Comparison of ENCODE assay signal across 8 cellular contexts in genomic region chr10:100020161-100020882, GRCh38. TPM values are rescaled to one million over a fixed set of nuclear protein-coding genes. Genes with fewer than 3 reads are reported as not detected.
DNase-seq lines count a peak whose midpoint lies in the region; ATAC-seq and TF ChIP-seq lines count a peak whose summit lies in the region.

No MANE protein-coding gene starts in this region.

- H3K79me1 ChIP-seq in neuronal stem cell (ENCODE audit: low read depth, low read length), result no peaks in the 10 kb centered on the region

- H3K4me3 ChIP-seq in neuronal stem cell (ENCODE audit: low read length in 2 of 2), result no peak overlapping the region
- H3K4me3 ChIP-seq in vagina, result no peak overlapping the region

- DNase-seq in NCI-H526 (lab: John Stamatoyannopoulos, UW) (peak; percentile 34 to 68), neuronal stem cell (ENCODE audit: low spot score) (no peak), vagina (ENCODE audit: extremely low spot score in 2 of 2) (no peak), MCF 10A (ENCODE audit: unreplicated experiment) (no peak)
- DNase-seq in CD4-positive, alpha-beta T cell, result no peak

- no TSS peak for BruUV-seq in MCF 10A (replicated peaks; lab: Mats Ljungman, UMichigan)

- POLR2A ChIA-PET in MCF 10A (lab: Yijun Ruan, JAX), result interaction anchor here (0.8 to 1.3 kb wide), 2 partner anchors 10 to 22 kb away, joined by 3 to 5 read pairs; partner anchors contain the start of gene DNMBP
- POLR2A ChIA-PET in CD4-positive, alpha-beta T cell (lab: Charles Lee), result no interaction called here

- no peak overlapping the region for H3K4ac ChIP-seq in neuronal stem cell (ENCODE audit: low read length)

- no peaks in the 10 kb centered on the region for H3K9me3 ChIP-seq in neuronal stem cell (replicated peaks in 1 of 2; ENCODE audit: control insufficient read depth in 2 of 2, insufficient read depth in 1 of 2, low read depth in 1 of 2, low read length in 2 of 2)
- H3K9me3 ChIP-seq in vagina, result no peaks in the 10 kb centered on the region
- no peaks in the 10 kb centered on the region for H3K9me3 ChIP-seq in CD4-positive, alpha-beta T cell (ENCODE audit: control insufficient read depth, low read length)

- no peak overlapping the region for H3K4me3 Mint-ChIP-seq in MCF 10A (ENCODE audit: unreplicated experiment)
- H3K4me3 Mint-ChIP-seq in CD4-positive, alpha-beta T cell, result no peak overlapping the region

- ATAC-seq in GM19023 (IDR thresholded peaks at IDR 0.05; ENCODE audit: unreplicated experiment) (peak; percentile 56), HG02943 (IDR thresholded peaks at IDR 0.05; ENCODE audit: low read depth, unreplicated experiment) (peak; percentile 78), GM18873 (IDR thresholded peaks at IDR 0.05; ENCODE audit: low FRiP score, unreplicated experiment) (no peak)
- ATAC-seq in CD4-positive, alpha-beta T cell (ENCODE audit: poor library complexity), result no peak

- no peaks in the 10 kb centered on the region for H3K9me3 Mint-ChIP-seq in MCF 10A (ENCODE audit: unreplicated experiment)
- H3K9me3 Mint-ChIP-seq in CD4-positive, alpha-beta T cell, result no peaks in the 10 kb centered on the region

- no peak overlapping the region for H2BK120ac ChIP-seq in neuronal stem cell (ENCODE audit: low read depth, low read length)

- no peaks in the 10 kb centered on the region for H3K4me1 Mint-ChIP-seq in MCF 10A (ENCODE audit: insufficient read depth, unreplicated experiment)
- no peaks in the 10 kb centered on the region for H3K4me1 Mint-ChIP-seq in CD4-positive, alpha-beta T cell (ENCODE audit: low read depth)

- H4K8ac ChIP-seq in neuronal stem cell (ENCODE audit: low read depth, low read length), result no peak overlapping the region

- peak overlapping the region; percentile 65 for H3K14ac ChIP-seq in neuronal stem cell (ENCODE audit: low read length)

- peak overlapping the region; percentile 22 for H3K18ac ChIP-seq in neuronal stem cell (ENCODE audit: low read length)

- H4K91ac ChIP-seq in neuronal stem cell (ENCODE audit: low read depth, low read length, poor library complexity), result no peak overlapping the region

- no peak for TF ChIP-seq POLR2A in vagina (IDR thresholded peaks at IDR 0.05)

- H3K27ac ChIP-seq in neuronal stem cell (replicated peaks; ENCODE audit: low read length) (no peak overlapping the region), vagina (no peak overlapping the region)
- no peak overlapping the region for H3K27ac ChIP-seq in CD4-positive, alpha-beta T cell (ENCODE audit: low read depth, low read length)

- H3K27ac Mint-ChIP-seq in MCF 10A (ENCODE audit: low read depth, unreplicated experiment), result no peak overlapping the region
- H3K27ac Mint-ChIP-seq in CD4-positive, alpha-beta T cell, result no peak overlapping the region

- WGBS in neuronal stem cell (ENCODE audit: extremely low coverage in 2 of 2, insufficient read length in 2 of 2, insufficient replicate concordance in 1 of 2), 2 donors, result no CpG with 5 or more reads among the region's 5 CpGs

- intact Hi-C loops in vagina (cut with DNase I) (no loop called here), MCF 10A (cut with micrococcal nuclease) (no loop called here)
- intact Hi-C loops in CD4-positive, alpha-beta T cell (cut with DNase I, micrococcal nuclease), result no loop called here

- H2BK12ac ChIP-seq in neuronal stem cell (ENCODE audit: low read length), result no peak overlapping the region

- H2BK5ac ChIP-seq in neuronal stem cell (ENCODE audit: low read length), result no peak overlapping the region

- H3K36me3 ChIP-seq in neuronal stem cell (replicated peaks in 1 of 2; ENCODE audit: control insufficient read depth in 2 of 2, insufficient read depth in 2 of 2, low read length in 2 of 2) (no peaks in the 10 kb centered on the region), vagina (no peaks in the 10 kb centered on the region)

- H3K27me3 Mint-ChIP-seq in MCF 10A (ENCODE audit: insufficient read depth, unreplicated experiment), result no peaks in the 10 kb centered on the region
- peaks cover 5% of the 10 kb centered on the region for H3K27me3 Mint-ChIP-seq in CD4-positive, alpha-beta T cell

- H3K27me3 ChIP-seq in neuronal stem cell (ENCODE audit: control insufficient read depth in 3 of 3, insufficient read depth in 3 of 3, low read depth in 1 of 3, low read length in 3 of 3) (no peaks in the 10 kb centered on the region), vagina (no peaks in the 10 kb centered on the region)
- no peaks in the 10 kb centered on the region for H3K27me3 ChIP-seq in CD4-positive, alpha-beta T cell (ENCODE audit: control insufficient read depth, insufficient read depth, low read length)

- no peak overlapping the region for H2BK15ac ChIP-seq in neuronal stem cell (ENCODE audit: low read length)

- H3K4me2 ChIP-seq in neuronal stem cell (ENCODE audit: insufficient read depth, low read length, poor library complexity, severe bottlenecking), result no peak overlapping the region

- H3K23ac ChIP-seq in neuronal stem cell (ENCODE audit: low read depth, low read length, poor library complexity), result no peak overlapping the region

- H3K9ac ChIP-seq in neuronal stem cell (ENCODE audit: low read depth, low read length, poor library complexity), result no peak overlapping the region

- TF ChIP-seq CTCF in vagina (IDR thresholded peaks at IDR 0.05), result no peak
- no peak for TF ChIP-seq CTCF in MCF 10A (IDR thresholded peaks at IDR 0.05; ENCODE audit: unreplicated experiment)
- TF ChIP-seq CTCF in CD4-positive, alpha-beta T cell (IDR thresholded peaks at IDR 0.05), result no peak

- H2AK5ac ChIP-seq in neuronal stem cell (ENCODE audit: low read depth, low read length), result no peak overlapping the region

- H3K4me1 ChIP-seq in neuronal stem cell (ENCODE audit: control insufficient read depth in 2 of 2, insufficient read depth in 1 of 2, low read depth in 1 of 2, low read length in 2 of 2) (peaks cover under 1 to 5% of the 10 kb centered on the region in 2 donors), vagina (peaks cover 4% of the 10 kb centered on the region)

- H2AFZ ChIP-seq in neuronal stem cell (ENCODE audit: low read length), result peak overlapping the region; percentile 84

- no peaks in the 10 kb centered on the region for H3K36me3 Mint-ChIP-seq in MCF 10A (ENCODE audit: insufficient read depth, unreplicated experiment)
- no peaks in the 10 kb centered on the region for H3K36me3 Mint-ChIP-seq in CD4-positive, alpha-beta T cell (ENCODE audit: low read depth)

- CTCF ChIA-PET in MCF 10A (lab: Yijun Ruan, JAX), result interaction anchor here (4.1 kb wide), 1 partner anchor 26 kb away, joined by 20 read pairs; no protein-coding TSS in a partner anchor
- CTCF ChIA-PET in CD4-positive, alpha-beta T cell (lab: Charles Lee), result interaction anchor here (1.2 kb wide), 1 partner anchor 10 kb away, joined by 3 read pairs; the partner anchor contains the start of gene DNMBP

RNA-seq across cellular contexts. Expression of gene DNMBP, which starts 10.6 kb away (rescaled TPM):
- 20.4 TPM for polyA plus RNA-seq in neuronal stem cell (2013, experiment 1 of 2)
- 21.0 TPM for polyA plus RNA-seq in neuronal stem cell (2013, experiment 2 of 2)
- total RNA-seq in vagina (31.9 TPM), MCF 10A (2022) (11.3 and 14.3 TPM in 2 replicates)
- 1 to 10 TPM; 2.2 to 2.3 TPM for total RNA-seq in CD4-positive, alpha-beta T cell

Comparison
In these comparisons a context has a peak if more than half of its experiments do, and no peak if none do; other contexts are left out.
1. ATAC-seq: peak in GM19023 (single experiment) and HG02943 (single experiment); none in CD4-positive, alpha-beta T cell (single experiment) and GM18873 (single experiment).
2. DNase-seq: peak in NCI-H526 (2 of 2); none in neuronal stem cell (single experiment), vagina (0 of 2), MCF 10A (single experiment) and CD4-positive, alpha-beta T cell (0 of 10).